In genomic region chr9:19251203-19251602, GRCh38 we compare ENCODE assay signal across 7 cellular contexts. TPM values are rescaled to one million over a fixed set of nuclear protein-coding genes. Genes with fewer than 3 reads are reported as not detected.
DNase-seq lines count a peak whose midpoint lies in the region; ATAC-seq, FAIRE-seq and TF ChIP-seq lines count a peak whose summit lies in the region.
"Not testable (repeated sequence)": the region's sequence is repeated elsewhere in the genome, so short reads cannot be mapped to it uniquely, and the experiment has no call there.

No MANE protein-coding gene starts in this region.

- H3K27me3 ChIP-seq in CD4-positive, alpha-beta T cell (ENCODE audit: control insufficient read depth, insufficient read depth, low read length); HAP-1 (ENCODE audit: low read depth); GM12878 (replicated peaks in 1 of 2; ENCODE audit: control insufficient read depth in 2 of 2, insufficient read depth in 2 of 2, low read length in 1 of 2); endodermal cell (ENCODE audit: control insufficient read depth, insufficient read depth, low read length, poor library complexity, severe bottlenecking); HepG2 (ENCODE audit: control insufficient read depth in 1 of 2, insufficient read depth in 2 of 2, low read length in 2 of 2): not testable (repeated sequence)

- POLR2A ChIA-PET in CD4-positive, alpha-beta T cell (lab: Charles Lee); HepG2 (lab: Yijun Ruan, JAX): not testable (repeated sequence)
- POLR2A ChIA-PET in GM12878 (lab: Charles Lee), result interaction anchor here (0.6 kb wide), 1 partner anchor 138 kb away, joined by 4 read pairs; no protein-coding TSS in a partner anchor

- not testable (repeated sequence) for H3K9me3 ChIP-seq in CD4-positive, alpha-beta T cell (ENCODE audit: control insufficient read depth, low read length); HAP-1; T-helper 17 cell (ENCODE audit: control insufficient read depth, low read length, poor library complexity, severe bottlenecking); GM12878 (replicated peaks; ENCODE audit: control insufficient read depth, insufficient read depth, low read length); endodermal cell (ENCODE audit: control insufficient read depth, low read length); HepG2 (ENCODE audit: low read length)

- BruUV-seq in GM12878 (replicated peaks; lab: Mats Ljungman, UMichigan); HepG2 (replicated peaks; lab: Mats Ljungman, UMichigan): not testable (repeated sequence)

- not testable (repeated sequence) for FAIRE-seq in GM12878 (lab: Jason Lieb, UNC); HepG2 (lab: Jason Lieb, UNC)

- H3K4me3 ChIP-seq in HAP-1, result peak overlapping the region; percentile 34
- H3K4me3 ChIP-seq in GM12878; endodermal cell (ENCODE audit: low read length); HepG2 (replicated peaks in 1 of 3; ENCODE audit: insufficient read depth in 1 of 3, low read depth in 2 of 3, low read length in 3 of 3): not testable (repeated sequence)

- H3K36me3 ChIP-seq in HAP-1 (replicated peaks); GM12878 (ENCODE audit: control insufficient read depth in 2 of 2, insufficient read depth in 2 of 2, low read length in 1 of 2); endodermal cell (ENCODE audit: control insufficient read depth, insufficient read depth, low read length); HepG2 (replicated peaks in 1 of 2; ENCODE audit: control insufficient read depth in 1 of 2, insufficient read depth in 2 of 2, low read length in 2 of 2): not testable (repeated sequence)

- H3K79me2 ChIP-seq in GM12878 (ENCODE audit: control insufficient read depth, insufficient read depth, low read length) (peaks cover 63% of the 10 kb centered on the region), HepG2 (ENCODE audit: insufficient read depth, low read length) (peaks cover 81% of the 10 kb centered on the region)

- RAD21 ChIA-PET in GM12878 (lab: Charles Lee; ENCODE audit: unreplicated experiment), result not testable (repeated sequence)

- CTCF ChIA-PET in CD4-positive, alpha-beta T cell (lab: Charles Lee); HepG2 (lab: Yijun Ruan, JAX; ENCODE audit: low intra/inter-chr PET ratio, low total read pairs): not testable (repeated sequence)
- CTCF ChIA-PET in GM12878 (lab: Yijun Ruan, JAX), result interaction anchor here (0.8 kb wide), 1 partner anchor 206 kb away, joined by 3 read pairs; no protein-coding TSS in a partner anchor

- intact Hi-C loops in CD4-positive, alpha-beta T cell (cut with DNase I, micrococcal nuclease); GM12878 (cut with micrococcal nuclease; ENCODE audit: unreplicated experiment); HepG2 (cut with micrococcal nuclease; ENCODE audit: unreplicated experiment): not testable (repeated sequence)

- ATAC-seq in CD4-positive, alpha-beta T cell (ENCODE audit: poor library complexity); T-helper 17 cell; stimulated activated effector memory CD8-positive, alpha-beta T cell treated with anti-CD3 and anti-CD28 coated beads, Interleukin-12 subunit alpha, Interleukin-12 subunit beta, amount 100 ng/mL, for 72 hours: not testable (repeated sequence)
- ATAC-seq in GM12878 (peak; percentile 30; the same call in 1 of the 3 replicates), HepG2 (peak; percentile 54)

- H3K36me3 Mint-ChIP-seq in CD4-positive, alpha-beta T cell (ENCODE audit: low read depth), result peaks cover 48% of the 10 kb centered on the region
- H3K36me3 Mint-ChIP-seq in T-helper 17 cell (ENCODE audit: low read depth); endodermal cell (ENCODE audit: low read depth); stimulated activated effector memory CD8-positive, alpha-beta T cell treated with anti-CD3 and anti-CD28 coated beads, Interleukin-12 subunit alpha, Interleukin-12 subunit beta, amount 100 ng/mL, for 72 hours: not testable (repeated sequence)

- not testable (repeated sequence) for H4K20me1 ChIP-seq in GM12878 (ENCODE audit: control insufficient read depth, insufficient read depth)
- peaks cover 19% of the 10 kb centered on the region; the same call in 1 of the 2 replicates for H4K20me1 ChIP-seq in HepG2 (ENCODE audit: insufficient read depth, low read length)

- H3K4me2 ChIP-seq in GM12878 (ENCODE audit: control insufficient read depth, insufficient read depth); HepG2 (ENCODE audit: low read depth, low read length): not testable (repeated sequence)

- DNase-seq in CD4-positive, alpha-beta T cell; T-helper 17 cell; GM12878 (ENCODE audit: low read depth, low spot score); HepG2 (ENCODE audit: low spot score); stimulated activated effector memory CD8-positive, alpha-beta T cell treated with anti-CD3 and anti-CD28 coated beads, Interleukin-12 subunit alpha, Interleukin-12 subunit beta, amount 100 ng/mL, for 72 hours (ENCODE audit: low spot score in 2 of 2): not testable (repeated sequence)
- DNase-seq in HAP-1 (ENCODE audit: low spot score in 2 of 2) (peak; percentile 86 to 94), endodermal cell (peak; percentile 74)

- TF ChIP-seq EP300 in GM12878 (IDR thresholded peaks at IDR 0.05; ENCODE audit: borderline replicate concordance in 1 of 2, control insufficient read depth in 1 of 2, low read depth in 2 of 2, low read length in 2 of 2); HepG2 (IDR thresholded peaks at IDR 0.05; ENCODE audit: low read depth in 2 of 2, low read length in 2 of 2); HepG2 (CRISPR knock-in tag; IDR thresholded peaks at IDR 0.05; ENCODE audit: borderline replicate concordance): not testable (repeated sequence)

- not testable (repeated sequence) for H2AFZ ChIP-seq in GM12878 (ENCODE audit: control insufficient read depth, low read depth, low read length); HepG2 (ENCODE audit: low read length)

- TF ChIP-seq POLR2A in GM12878 (IDR thresholded peaks at IDR 0.05; ENCODE audit: low read depth, low read length); HepG2 (IDR thresholded peaks at IDR 0.05; ENCODE audit: insufficient read depth in 1 of 2, low read depth in 2 of 2, low read length in 2 of 2): not testable (repeated sequence)

- H3K4me1 ChIP-seq in HAP-1, result peaks cover 41% of the 10 kb centered on the region
- not testable (repeated sequence) for H3K4me1 ChIP-seq in GM12878 (ENCODE audit: control insufficient read depth, insufficient read depth, low read length); endodermal cell (ENCODE audit: control insufficient read depth, insufficient read depth, low read length)
- H3K4me1 ChIP-seq in HepG2 (ENCODE audit: insufficient read depth, low read length), result peaks cover 30% of the 10 kb centered on the region

- not testable (repeated sequence) for H3K27ac ChIP-seq in CD4-positive, alpha-beta T cell (ENCODE audit: low read depth, low read length); GM12878 (ENCODE audit: control insufficient read depth, insufficient read depth); endodermal cell (ENCODE audit: low read depth, low read length); HepG2 (ENCODE audit: extremely low read length, insufficient read depth, low read length)

- H3K27me3 Mint-ChIP-seq in CD4-positive, alpha-beta T cell; T-helper 17 cell; endodermal cell (ENCODE audit: insufficient read depth): not testable (repeated sequence)

- WGBS in GM12878 (ENCODE audit: insufficient coverage, insufficient replicate concordance, low lambda C conversion rate, missing lambda C conversion rate), result 56% methylated on average over 1 of the region's 1 CpG
- WGBS in endodermal cell (ENCODE audit: insufficient coverage in 1 of 2, insufficient read length in 1 of 2), 2 experiments, result 10% methylated on average over 1 of the region's 1 CpG; no CpG with 5 or more reads in 1 of the 2 experiments
- WGBS in HepG2 (ENCODE audit: low lambda C conversion rate), result 100% methylated on average over 1 of the region's 1 CpG

- H3K27ac Mint-ChIP-seq in CD4-positive, alpha-beta T cell, result peak overlapping the region; percentile 73
- H3K27ac Mint-ChIP-seq in T-helper 17 cell (peak overlapping the region; percentile 41), endodermal cell (peak overlapping the region; percentile 77)
- peak overlapping the region; percentile 75 for H3K27ac Mint-ChIP-seq in stimulated activated effector memory CD8-positive, alpha-beta T cell treated with anti-CD3 and anti-CD28 coated beads, Interleukin-12 subunit alpha, Interleukin-12 subunit beta, amount 100 ng/mL, for 72 hours

- TF ChIP-seq CTCF in CD4-positive, alpha-beta T cell (IDR thresholded peaks at IDR 0.05); GM12878 (IDR thresholded peaks at IDR 0.05 in 2 of 3, conservative IDR thresholded peaks at IDR 0.05 in 1 of 3; ENCODE audit: control insufficient read depth in 2 of 3, extremely low read depth in 1 of 3, insufficient read depth in 1 of 3, low read depth in 3 of 3, low read length in 3 of 3); endodermal cell (conservative IDR thresholded peaks at IDR 0.05); HepG2 (CRISPR knock-in tag; IDR thresholded peaks at IDR 0.05): not testable (repeated sequence)

- SMC1A ChIA-PET in GM12878 (lab: Charles Lee; ENCODE audit: uncharacterized antibody, unreplicated experiment), result interaction anchor here (0.9 to 1.2 kb wide), 2 partner anchors 10 to 17 kb away, joined by 3 read pairs; no protein-coding TSS in a partner anchor

- in situ Hi-C loops in HAP-1 (cut with MboI; ENCODE audit: low sequenced_read_pairs); GM12878 (cut with MboI); HepG2 (cut with HindIII; ENCODE audit: extremely low pct_ligation_motif_present, low pct_unique_long_range_greater_than_20kb): not testable (repeated sequence)

- not testable (repeated sequence) for H3K9me3 Mint-ChIP-seq in CD4-positive, alpha-beta T cell; endodermal cell; stimulated activated effector memory CD8-positive, alpha-beta T cell treated with anti-CD3 and anti-CD28 coated beads, Interleukin-12 subunit alpha, Interleukin-12 subunit beta, amount 100 ng/mL, for 72 hours

- not testable (repeated sequence) for H3K9ac ChIP-seq in GM12878 (ENCODE audit: control insufficient read depth, insufficient read depth, low read length); endodermal cell (ENCODE audit: extremely low read depth, low read length, poor library complexity, severe bottlenecking); HepG2 (ENCODE audit: insufficient read depth, low read depth, low read length)

- not testable (repeated sequence) for TF ChIP-seq RAD21 in GM12878 (IDR thresholded peaks at IDR 0.05; ENCODE audit: insufficient read depth, low read depth, low read length); HepG2 (CRISPR knock-in tag; IDR thresholded peaks at IDR 0.05)

- H3K4me1 Mint-ChIP-seq in CD4-positive, alpha-beta T cell (ENCODE audit: low read depth), result peaks cover 74% of the 10 kb centered on the region
- H3K4me1 Mint-ChIP-seq in T-helper 17 cell (peaks cover 49% of the 10 kb centered on the region), endodermal cell (peaks cover 23% of the 10 kb centered on the region)
- peaks cover 73% of the 10 kb centered on the region for H3K4me1 Mint-ChIP-seq in stimulated activated effector memory CD8-positive, alpha-beta T cell treated with anti-CD3 and anti-CD28 coated beads, Interleukin-12 subunit alpha, Interleukin-12 subunit beta, amount 100 ng/mL, for 72 hours

- H3K4me3 Mint-ChIP-seq in CD4-positive, alpha-beta T cell; T-helper 17 cell; endodermal cell; stimulated activated effector memory CD8-positive, alpha-beta T cell treated with anti-CD3 and anti-CD28 coated beads, Interleukin-12 subunit alpha, Interleukin-12 subunit beta, amount 100 ng/mL, for 72 hours: not testable (repeated sequence)

RNA-seq across cellular contexts. Expression of gene DENND4C, which starts 20.7 kb away (rescaled TPM):
- 10 to 100 TPM; 32.5 to 34.1 TPM for total RNA-seq in CD4-positive, alpha-beta T cell
- total RNA-seq in T-helper 17 cell (10 to 100 TPM; 49.4 to 54.4 TPM), GM12878 (2014; rRNA removed) (38.7 and 46.4 TPM in 2 replicates), GM12878 (2014; rRNA removed; fragmentation: Illumina TruSeq; extraction: Trizol) (49.2 and 52.0 TPM in 2 replicates), GM12878 (2021) (26.5 and 27.5 TPM in 2 replicates), endodermal cell (10 to 100 TPM; 25.4 to 27.2 TPM), HepG2 (2016; rRNA removed; fragmentation: Illumina TruSeq; extraction: Trizol) (27.2 and 37.8 TPM in 2 replicates)
- 409 and 432 TPM in 2 replicates for total RNA-seq in GM12878 (2013; cell fraction: nucleolus; rRNA removed)
- 13.1 TPM for polyA plus RNA-seq in GM12878 (2011; ENCODE audit: low read depth)
- polyA plus RNA-seq in GM12878 (2011; rRNA removed) (49.3 and 69.2 TPM in 2 replicates), GM12878 (2014; fragmentation: Illumina TruSeq; extraction: Trizol) (28.7 and 34.2 TPM in 2 replicates), GM12878 (2014; fragmentation: Nextera tagmentation; extraction: Ambion mirVana) (10 to 100 TPM in 1 of 2 experiments, 1 to 10 TPM in 1; 8.2 to 10.1 TPM), GM12878 (2014; rRNA removed) (17.5 and 21.8 TPM in 2 replicates), GM12878 (2016; fragmentation: Nextera tagmentation; extraction: Ambion mirVana) (10 to 100 TPM; 19.2 to 19.3 TPM), HepG2 (2011; rRNA removed) (18.0 and 19.1 TPM in 2 replicates)
- 24.1 and 24.2 TPM in 2 replicates for polyA plus RNA-seq in GM12878 (2011; cell fraction: cytosol; rRNA removed)
- polyA plus RNA-seq in GM12878 (2011; cell fraction: nucleus; rRNA removed), result 36.0 and 38.9 TPM in 2 replicates
- 14.9 and 25.1 TPM in 2 replicates for polyA plus RNA-seq in GM12878 (2012)
- 81.9 and 108 TPM in 2 replicates for polyA minus RNA-seq in GM12878 (2011; rRNA and poly(A)+ RNA removed)
- 36.1 and 38.8 TPM in 2 replicates for polyA minus RNA-seq in GM12878 (2011; cell fraction: cytosol; rRNA and poly(A)+ RNA removed)
- polyA minus RNA-seq in GM12878 (2011; cell fraction: nucleus; rRNA and poly(A)+ RNA removed), result 88.1 and 107 TPM in 2 replicates
- polyA plus RNA-seq in endodermal cell (2013, experiment 1 of 2), result 18.5 TPM
- 19.5 TPM for polyA plus RNA-seq in endodermal cell (2013, experiment 2 of 2)
- 9.8 and 10.5 TPM in 2 replicates for total RNA-seq in HepG2 (2016; cell fraction: cytosol; rRNA removed; fragmentation: Illumina TruSeq; extraction: Trizol; ENCODE audit: low read depth)
- 28.0 and 37.6 TPM in 2 replicates for total RNA-seq in HepG2 (2016; cell fraction: insoluble cytoplasmic fraction; rRNA removed; fragmentation: Illumina TruSeq; extraction: Trizol)
- total RNA-seq in HepG2 (2016; cell fraction: membrane; rRNA removed; fragmentation: Illumina TruSeq; extraction: Trizol), result 9.8 and 11.7 TPM in 2 replicates
- total RNA-seq in HepG2 (2016; cell fraction: nucleus; rRNA removed; fragmentation: Illumina TruSeq; extraction: Trizol), result 48.3 and 57.3 TPM in 2 replicates
- 7.4 and 12.2 TPM in 2 replicates for polyA plus RNA-seq in HepG2 (2011; cell fraction: cytosol; rRNA removed)
- polyA plus RNA-seq in HepG2 (2011; cell fraction: nucleus; rRNA removed), result 14.8 and 19.2 TPM in 2 replicates
- polyA plus RNA-seq in HepG2 (2012), result 13.0 and 14.6 TPM in 2 replicates
- polyA plus RNA-seq in HepG2 (2016; cell fraction: cytosol; fragmentation: Illumina TruSeq; extraction: Trizol; ENCODE audit: low read depth), result 0.53 and 0.61 TPM in 2 replicates
- 16.1 and 17.3 TPM in 2 replicates for polyA plus RNA-seq in HepG2 (2016; cell fraction: insoluble cytoplasmic fraction; fragmentation: Illumina TruSeq; extraction: Trizol; ENCODE audit: low read depth)
- 1.4 and 2.2 TPM in 2 replicates for polyA plus RNA-seq in HepG2 (2016; cell fraction: membrane; fragmentation: Illumina TruSeq; extraction: Trizol; ENCODE audit: low read depth)
- polyA plus RNA-seq in HepG2 (2016; cell fraction: nucleus; fragmentation: Illumina TruSeq; extraction: Trizol; ENCODE audit: insufficient read depth, low read depth), result 25.6 and 26.6 TPM in 2 replicates
- 16.1 and 17.5 TPM in 2 replicates for polyA minus RNA-seq in HepG2 (2011; rRNA and poly(A)+ RNA removed; ENCODE audit: low replicate concordance)
- 24.1 and 28.7 TPM in 2 replicates for polyA minus RNA-seq in HepG2 (2011; cell fraction: cytosol; rRNA and poly(A)+ RNA removed)
- polyA minus RNA-seq in HepG2 (2011; cell fraction: nucleus; rRNA and poly(A)+ RNA removed), result 136 and 155 TPM in 2 replicates
